In genomic region chr4:3442460-3442958, GRCh38 we compare ENCODE assay signal across 2 cellular contexts.
TF ChIP-seq lines count a peak whose summit lies in the region.

No MANE protein-coding gene starts in this region.

TF ChIP-seq in GM12878, 131 proteins besides CTCF, POLR2A, EP300 and RAD21:
- TF ChIP-seq NR2F1 (conservative IDR thresholded peaks at IDR 0.05) (0 out of 2 replicates have a peak, but pooled peaks have one; percentile 13), SMC3 (IDR thresholded peaks at IDR 0.05; ENCODE audit: borderline replicate concordance, low read length) (no peak)

TF ChIP-seq in HepG2, 621 proteins besides CTCF, POLR2A, EP300 and RAD21 (continues in another document):
- TF ChIP-seq ZKSCAN1 (IDR thresholded peaks at IDR 0.05; ENCODE audit: low read length) (no peak), IKZF5 (CRISPR knock-in tag; IDR thresholded peaks at IDR 0.05) (no peak), ZNF709 (CRISPR knock-in tag; IDR thresholded peaks at IDR 0.05) (no peak), RNF219 (CRISPR knock-in tag; IDR thresholded peaks at IDR 0.05) (no peak), CBX5 (CRISPR knock-in tag; IDR thresholded peaks at IDR 0.05; ENCODE audit: borderline replicate concordance) (no peak), ZC3H13 (CRISPR knock-in tag; IDR thresholded peaks at IDR 0.05) (peak; percentile 18; the same call in 1 of the 2 replicates), BCL3 (CRISPR knock-in tag; IDR thresholded peaks at IDR 0.05) (0 out of 2 replicates have a peak, but pooled peaks have one; percentile 3), ZNF264 (CRISPR knock-in tag; IDR thresholded peaks at IDR 0.05) (no peak), MNT (IDR thresholded peaks at IDR 0.05) (no peak), BRD4 (CRISPR knock-in tag; IDR thresholded peaks at IDR 0.05) (no peak), GTF2F1 (IDR thresholded peaks at IDR 0.05; ENCODE audit: low read length) (no peak), YEATS2 (CRISPR knock-in tag; IDR thresholded peaks at IDR 0.05; ENCODE audit: borderline replicate concordance) (no peak), ZNF678 (CRISPR knock-in tag; IDR thresholded peaks at IDR 0.05) (0 out of 2 replicates have a peak, but pooled peaks have one; percentile 7), ADNP (CRISPR knock-in tag; IDR thresholded peaks at IDR 0.05) (no peak), PHF21A (CRISPR knock-in tag; IDR thresholded peaks at IDR 0.05) (0 out of 2 replicates have a peak, but pooled peaks have one; percentile 5), ZNF441 (CRISPR knock-in tag; IDR thresholded peaks at IDR 0.05; ENCODE audit: borderline replicate concordance) (no peak), NCOA5 (CRISPR knock-in tag; IDR thresholded peaks at IDR 0.05) (no peak), ZNF343 (CRISPR knock-in tag; IDR thresholded peaks at IDR 0.05) (no peak), GLI4 (CRISPR knock-in tag; IDR thresholded peaks at IDR 0.05; ENCODE audit: borderline replicate concordance) (0 out of 2 replicates have a peak, but pooled peaks have one; percentile 40), MXD3 (CRISPR knock-in tag; IDR thresholded peaks at IDR 0.05) (peak; percentile 9; the same call in 1 of the 2 replicates), ZNF576 (CRISPR knock-in tag; IDR thresholded peaks at IDR 0.05) (no peak), IRX3 (CRISPR knock-in tag; IDR thresholded peaks at IDR 0.05; ENCODE audit: borderline replicate concordance, low read depth) (no peak; the same call in 1 of the 2 replicates), ZNF891 (CRISPR knock-in tag; IDR thresholded peaks at IDR 0.05) (no peak), ZNF761 (CRISPR knock-in tag; conservative IDR thresholded peaks at IDR 0.05) (no peak), ZNF572 (CRISPR knock-in tag; IDR thresholded peaks at IDR 0.05) (peak; percentile 82), ATF2 (CRISPR knock-in tag; IDR thresholded peaks at IDR 0.05) (peak; percentile 77; the same call in 1 of the 2 replicates), ETS1 (CRISPR knock-in tag; IDR thresholded peaks at IDR 0.05) (no peak), ZFX (CRISPR knock-in tag; IDR thresholded peaks at IDR 0.05; ENCODE audit: low read depth) (peak; percentile 87), ZHX2 (IDR thresholded peaks at IDR 0.05; ENCODE audit: low read depth) (no peak), ZHX2 (CRISPR knock-in tag; IDR thresholded peaks at IDR 0.05; ENCODE audit: borderline replicate concordance) (no peak), ZSCAN30 (CRISPR knock-in tag; IDR thresholded peaks at IDR 0.05) (no peak), WIZ (CRISPR knock-in tag; IDR thresholded peaks at IDR 0.05) (no peak), ZSCAN9 (CRISPR knock-in tag; IDR thresholded peaks at IDR 0.05; ENCODE audit: borderline replicate concordance) (no peak), HDAC2 (CRISPR knock-in tag; IDR thresholded peaks at IDR 0.05) (0 out of 2 replicates have a peak, but pooled peaks have one; percentile 5), ZBTB7B (CRISPR knock-in tag; IDR thresholded peaks at IDR 0.05) (peak; percentile 87), DRAP1 (CRISPR knock-in tag; IDR thresholded peaks at IDR 0.05) (no peak), SP5 (CRISPR knock-in tag; IDR thresholded peaks at IDR 0.05; ENCODE audit: borderline replicate concordance, low read depth) (peak; percentile 94), ONECUT2 (CRISPR knock-in tag; IDR thresholded peaks at IDR 0.05) (no peak), PLSCR1 (CRISPR knock-in tag; IDR thresholded peaks at IDR 0.05; ENCODE audit: borderline replicate concordance) (no peak), SOX13 (IDR thresholded peaks at IDR 0.05) (no peak; the same call in 1 of the 2 replicates), SOX13 (CRISPR knock-in tag; conservative IDR thresholded peaks at IDR 0.05 in 1 of 2, IDR thresholded peaks at IDR 0.05 in 1 of 2) (peak in 1 of 2 experiments; percentile 38; a peak in 2 of 4 replicates), PCBP1 (IDR thresholded peaks at IDR 0.05; ENCODE audit: borderline replicate concordance, low read depth, low read length) (no peak; the same call in 1 of the 2 replicates), FOXA1 (IDR thresholded peaks at IDR 0.05) (no peak), FOXA1 (CRISPR knock-in tag; IDR thresholded peaks at IDR 0.05) (no peak), ZNF703 (CRISPR knock-in tag; IDR thresholded peaks at IDR 0.05; ENCODE audit: borderline replicate concordance) (no peak), SAP130 (CRISPR knock-in tag; IDR thresholded peaks at IDR 0.05; ENCODE audit: low read depth) (peak; percentile 15; the same call in 1 of the 2 replicates), ZNF367 (CRISPR knock-in tag; IDR thresholded peaks at IDR 0.05; ENCODE audit: borderline replicate concordance) (no peak), TEAD3 (CRISPR knock-in tag; optimal IDR thresholded peaks at IDR 0.05; ENCODE audit: borderline replicate concordance) (peak; percentile 84), AKAP8 (CRISPR knock-in tag; IDR thresholded peaks at IDR 0.05) (no peak), ZFP36L1 (CRISPR knock-in tag; IDR thresholded peaks at IDR 0.05) (0 out of 2 replicates have a peak, but pooled peaks have one; percentile 20), KLF15 (CRISPR knock-in tag; IDR thresholded peaks at IDR 0.05; ENCODE audit: borderline replicate concordance) (no peak), ATM (IDR thresholded peaks at IDR 0.05; ENCODE audit: borderline replicate concordance) (no peak), ATF7 (IDR thresholded peaks at IDR 0.05) (0 out of 2 replicates have a peak, but pooled peaks have one; percentile 22), ATF7 (CRISPR knock-in tag; IDR thresholded peaks at IDR 0.05) (no peak)
